10 cellular contexts compared by ENCODE assay signal in the genomic region with DNA sequence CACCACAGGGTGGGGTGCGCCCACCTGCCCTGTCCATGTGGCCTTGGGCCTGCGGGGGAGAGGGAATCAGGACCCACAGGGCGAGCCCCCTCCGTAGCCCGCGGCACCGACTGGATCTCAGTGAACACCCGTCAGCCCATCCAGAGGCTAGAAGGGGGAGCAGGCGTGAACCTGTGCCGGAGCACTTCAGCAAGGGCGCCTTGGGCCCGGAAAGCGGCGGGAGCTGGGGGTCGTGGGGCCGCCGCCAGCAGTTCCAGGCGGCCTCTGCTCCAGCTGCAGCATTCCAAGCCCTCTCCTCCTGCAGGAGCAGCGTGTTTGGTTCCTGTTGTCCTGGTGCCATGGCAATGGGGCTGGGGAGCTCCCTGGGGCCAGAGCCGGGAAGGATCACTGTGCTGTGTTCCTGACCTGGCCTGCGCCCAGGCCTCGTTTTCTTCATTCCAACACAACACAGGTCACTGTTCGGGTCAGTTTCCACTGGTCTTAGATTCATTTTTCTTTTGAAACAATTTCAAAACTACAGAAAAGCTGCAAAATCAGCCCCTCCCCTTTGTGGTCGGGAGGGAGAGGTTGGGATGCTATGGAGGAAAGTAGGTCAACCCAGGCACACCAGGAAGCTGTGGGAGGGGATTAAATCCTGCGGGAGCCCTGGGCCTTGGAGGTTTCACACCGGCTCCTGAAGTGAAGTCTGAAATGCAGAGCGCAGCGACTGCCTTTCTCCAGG. TPM values are rescaled to one million over a fixed set of nuclear protein-coding genes. Genes with fewer than 3 reads are reported as not detected.
DNase-seq lines count a peak whose midpoint lies in the region; ATAC-seq, FAIRE-seq and TF ChIP-seq lines count a peak whose summit lies in the region.
"Had no signal": no experiment of that assay in that cellular context is flagged by ENCODE, and none has a peak within 500 bp of the region (broad histone marks: within the 10 kb centered on the region; RNA-seq: fewer than 3 reads in every experiment).

No MANE protein-coding gene starts in this region.

- no peak for FAIRE-seq in D721Med (lab: Jason Lieb, UNC)

- H3K27ac ChIP-seq in left ventricle myocardium inferior (replicated peaks) = peak overlapping the region; percentile 89

- peaks cover 14% of the 10 kb centered on the region for H3K36me3 ChIP-seq in left ventricle myocardium inferior

- H3K4me3 ChIP-seq in astrocyte of the spinal cord (ENCODE audit: low read depth, low read length) = no peak overlapping the region
- peak overlapping the region; percentile 43 for H3K4me3 ChIP-seq in left ventricle myocardium inferior

- H3K9me3 ChIP-seq in left ventricle myocardium inferior (replicated peaks) = no peaks in the 10 kb centered on the region

- in situ Hi-C loops in astrocyte of the spinal cord (cut with HindIII; ENCODE audit: low sequenced_read_pairs) = no loop called here

- H3K4me1 ChIP-seq in left ventricle myocardium inferior = peaks cover 97% of the 10 kb centered on the region

- ATAC-seq in HG03108 (IDR thresholded peaks at IDR 0.05; ENCODE audit: unreplicated experiment) = no peak

- intact Hi-C loops in left ventricle myocardium inferior (cut with micrococcal nuclease) = no loop called here

- no peaks in the 10 kb centered on the region for H3K27me3 ChIP-seq in left ventricle myocardium inferior (ENCODE audit: low read depth)

- TF ChIP-seq CTCF in D721Med (IDR thresholded peaks at IDR 0.05; ENCODE audit: insufficient read depth, missing control alignments) = no peak
- TF ChIP-seq CTCF in astrocyte of the spinal cord (IDR thresholded peaks at IDR 0.05; ENCODE audit: low read depth, low read length) = no peak
- no peak for TF ChIP-seq CTCF in left ventricle myocardium inferior (IDR thresholded peaks at IDR 0.05; ENCODE audit: borderline replicate concordance)

- DNase-seq in D721Med (ENCODE audit: insufficient read length, low spot score) = peak; percentile 68
- DNase-seq in astrocyte of the spinal cord (ENCODE audit: low read depth, low spot score) = peak; percentile 91
- DNase-seq in left ventricle myocardium inferior = peak; percentile 85
- DNase-seq in pulmonary artery endothelial cell (ENCODE audit: low read depth, low spot score) = peak; percentile 75
- DNase-seq in iPS-NIHi7 (ENCODE audit: extremely low spot score) = no peak
- DNase-seq in NK-92 (lab: John Stamatoyannopoulos, UW; ENCODE audit: unreplicated experiment) = no peak
- DNase-seq in foreskin melanocyte = no peak
- DNase-seq: Calu3, naive B cell had no signal

RNA-seq across cellular contexts. Expression of a gene that starts 18.8 kb away (rescaled TPM):
- 70.7 TPM for total RNA-seq in left ventricle myocardium inferior
- 33.6 and 33.8 TPM in 2 replicates for total RNA-seq in pulmonary artery endothelial cell

RNA-seq across cellular contexts. Expression of a gene that starts 37.9 kb away (rescaled TPM):
- total RNA-seq in left ventricle myocardium inferior = 18.6 TPM
- 0.07 and 0.13 TPM in 2 replicates for total RNA-seq in pulmonary artery endothelial cell

Comparison
In these comparisons a context has a peak if more than half of its experiments do, and no peak if none do; other contexts are left out.
1. DNase-seq: peak in D721Med (single experiment), astrocyte of the spinal cord (single experiment), left ventricle myocardium inferior (single experiment) and pulmonary artery endothelial cell (single experiment); none in iPS-NIHi7 (single experiment), NK-92 (single experiment) and foreskin melanocyte (single experiment).
2. RNA of a gene that starts 37.9 kb away (total RNA-seq): 18.6 TPM in left ventricle myocardium inferior (single experiment); 0.07 to 0.13 TPM in pulmonary artery endothelial cell; every median in the first group is over 10 times any median in the second.